In genomic region chr6:128204621-128205020, GRCh38 we compare ENCODE assay signal across 26 cellular contexts.
DNase-seq lines count a peak whose midpoint lies in the region; ATAC-seq, FAIRE-seq and TF ChIP-seq lines count a peak whose summit lies in the region.
"Had no signal": no experiment of that assay in that cellular context is flagged by ENCODE, and none has a peak within 500 bp of the region (broad histone marks: within the 10 kb centered on the region; RNA-seq: fewer than 3 reads in every experiment).

No MANE protein-coding gene starts in this region.

- peaks cover 4% of the 10 kb centered on the region for H3K36me3 Mint-ChIP-seq in astrocyte (ENCODE audit: low read depth, unreplicated experiment)

- peak overlapping the region; percentile 56 for H3K27ac Mint-ChIP-seq in astrocyte (ENCODE audit: unreplicated experiment)
- H3K27ac Mint-ChIP-seq: CD8-positive, alpha-beta memory T cell; progenitor cell of endocrine pancreas had no signal

- H3K9me3 ChIP-seq in astrocyte (ENCODE audit: insufficient read depth, low read depth, low read length) (no peaks in the 10 kb centered on the region), keratinocyte (ENCODE audit: control insufficient read depth, low read depth, low read length) (no peaks in the 10 kb centered on the region), WERI-Rb-1 (ENCODE audit: severe bottlenecking) (no peaks in the 10 kb centered on the region)
- H3K9me3 ChIP-seq: thyroid gland had no signal

- no peak overlapping the region for H3K4me3 ChIP-seq in astrocyte (ENCODE audit: insufficient read depth, low read depth, low read length)
- H3K4me3 ChIP-seq in keratinocyte (ENCODE audit: control insufficient read depth in 2 of 3, extremely low read depth in 1 of 3, insufficient read depth in 2 of 3, low read depth in 1 of 3, low read length in 3 of 3): no peak overlapping the region
- H3K4me3 ChIP-seq in WERI-Rb-1 (ENCODE audit: low read depth, low read length): no peak overlapping the region
- H3K4me3 ChIP-seq: thyroid gland had no signal

- ATAC-seq in GM19023 (IDR thresholded peaks at IDR 0.05; ENCODE audit: unreplicated experiment): no peak
- ATAC-seq: left lobe of liver had no signal

- peaks cover 26% of the 10 kb centered on the region for H3K79me2 ChIP-seq in astrocyte (ENCODE audit: insufficient read depth, low read length)
- peaks cover 22% of the 10 kb centered on the region for H3K79me2 ChIP-seq in keratinocyte (ENCODE audit: control insufficient read depth, insufficient read depth, low read length)

- H3K36me3 ChIP-seq in astrocyte (ENCODE audit: insufficient read depth, low read length) (no peaks in the 10 kb centered on the region), keratinocyte (ENCODE audit: control insufficient read depth in 2 of 2, extremely low read depth in 1 of 2, insufficient read depth in 2 of 2, low read length in 2 of 2) (no peaks in the 10 kb centered on the region), WERI-Rb-1 (no peaks in the 10 kb centered on the region)
- H3K36me3 ChIP-seq: thyroid gland had no signal

- H4K20me1 ChIP-seq in astrocyte (ENCODE audit: insufficient read depth, low read length) (peaks cover 11% of the 10 kb centered on the region), keratinocyte (ENCODE audit: control insufficient read depth, extremely low read depth, insufficient read depth, low read length) (no peaks in the 10 kb centered on the region)

- H3K9ac ChIP-seq in astrocyte (ENCODE audit: low read length) (no peak overlapping the region), keratinocyte (ENCODE audit: control insufficient read depth, extremely low read depth, insufficient read depth, low read length) (no peak overlapping the region)

- TF ChIP-seq CTCF in astrocyte (IDR thresholded peaks at IDR 0.05; ENCODE audit: insufficient read depth, low read depth, low read length) (no peak), keratinocyte (optimal IDR thresholded peaks at IDR 0.05 in 1 of 3, IDR thresholded peaks at IDR 0.05 in 1 of 3, conservative IDR thresholded peaks at IDR 0.05 in 1 of 3; ENCODE audit: extremely low read depth in 1 of 3, insufficient read depth in 2 of 3, low read length in 3 of 3) (no peak), GM10266 (IDR thresholded peaks at IDR 0.05; ENCODE audit: control insufficient read depth, insufficient read depth, low read depth, missing control alignments) (no peak), WERI-Rb-1 (IDR thresholded peaks at IDR 0.05; ENCODE audit: low read depth, low read length) (no peak)

- H3K9me1 ChIP-seq in keratinocyte (ENCODE audit: control insufficient read depth, extremely low read depth, insufficient read depth, low read length): no peaks in the 10 kb centered on the region

- no peaks in the 10 kb centered on the region for H3K27me3 Mint-ChIP-seq in astrocyte (ENCODE audit: low read depth, unreplicated experiment)
- H3K27me3 Mint-ChIP-seq: central memory CD8-positive, alpha-beta T cell; progenitor cell of endocrine pancreas had no signal

- DNase-seq in Caki2 (ENCODE audit: low read depth) (peak; percentile 55), HS-5 (ENCODE audit: low read depth) (peak; percentile 68), astrocyte (ENCODE audit: low read depth) (peak; percentile 59), keratinocyte (ENCODE audit: low read depth, low spot score) (no peak), GM10266 (ENCODE audit: extremely low spot score) (no peak), DMS114 treated with DMSO at 0.1 percent for 48 hours (lab: John Stamatoyannopoulos, UW; ENCODE audit: unreplicated experiment) (no peak), WERI-Rb-1 (no peak)
- DNase-seq: activated CD4-positive, alpha-beta T cell treated with anti-CD3 and anti-CD28 coated beads, Interleukin-2, amount 50 U/mL, for 1 hour; activated CD8-positive, alpha-beta memory T cell treated with anti-CD3 and anti-CD28 coated beads, Interleukin-2, amount 50 U/mL, for 4 hours; CD8-positive, alpha-beta memory T cell; DND-41; erythroblast; IMR-90; midbrain; MM.1S; NCI-H146; OCI-M1; SIG-M5; small intestine; stimulated activated naive CD4-positive, alpha-beta T cell treated with Interleukin-2 at 50 U/mL for 16 hours; T-helper 1 cell; thyroid gland had no signal

- no peak overlapping the region for H2AFZ ChIP-seq in astrocyte (ENCODE audit: low read depth, low read length)
- no peak overlapping the region for H2AFZ ChIP-seq in keratinocyte (ENCODE audit: control insufficient read depth, low read length)

- H3K4me2 ChIP-seq in astrocyte (ENCODE audit: low read length) (no peak overlapping the region), keratinocyte (ENCODE audit: control insufficient read depth, extremely low read depth, insufficient read depth, low read depth, low read length) (peak overlapping the region; percentile 32)

- dilution Hi-C loops in keratinocyte (cut with MboI; ENCODE audit: extremely low pct_ligation_motif_present, low sequenced_read_pairs): no loop called here

- H3K27me3 ChIP-seq in astrocyte (ENCODE audit: insufficient read depth, low read length): no peaks in the 10 kb centered on the region
- no peaks in the 10 kb centered on the region for H3K27me3 ChIP-seq in keratinocyte (ENCODE audit: control insufficient read depth, extremely low read depth, insufficient read depth, low read length)
- H3K27me3 ChIP-seq in WERI-Rb-1 (ENCODE audit: insufficient read depth, low read depth, severe bottlenecking): no peaks in the 10 kb centered on the region
- H3K27me3 ChIP-seq: thyroid gland had no signal

- in situ Hi-C loops in Caki2 (cut with HindIII; ENCODE audit: low pct_unique_long_range_greater_than_20kb, low sequenced_read_pairs): no loop called here

- no peaks in the 10 kb centered on the region for H3K9me3 Mint-ChIP-seq in astrocyte (ENCODE audit: unreplicated experiment)
- H3K9me3 Mint-ChIP-seq: CD8-positive, alpha-beta memory T cell; central memory CD8-positive, alpha-beta T cell had no signal

- H3K4me1 ChIP-seq in astrocyte (ENCODE audit: insufficient read depth, low read length): peaks cover 21% of the 10 kb centered on the region
- peaks cover 36% of the 10 kb centered on the region for H3K4me1 ChIP-seq in keratinocyte (ENCODE audit: control insufficient read depth, extremely low read depth, insufficient read depth, low read length)
- H3K4me1 ChIP-seq: thyroid gland had no signal

- H3K27ac ChIP-seq in astrocyte (ENCODE audit: low read depth, low read length): no peak overlapping the region
- no peak overlapping the region for H3K27ac ChIP-seq in keratinocyte (ENCODE audit: control insufficient read depth, insufficient read depth, low read length)
- no peak overlapping the region for H3K27ac ChIP-seq in WERI-Rb-1
- H3K27ac ChIP-seq: thyroid gland had no signal

- H3K4me3 Mint-ChIP-seq in astrocyte (ENCODE audit: unreplicated experiment): no peak overlapping the region
- H3K4me3 Mint-ChIP-seq: CD8-positive, alpha-beta memory T cell; central memory CD8-positive, alpha-beta T cell had no signal

- H3K4me1 Mint-ChIP-seq in astrocyte (ENCODE audit: low read depth, unreplicated experiment): peaks cover 47% of the 10 kb centered on the region
- H3K4me1 Mint-ChIP-seq: CD8-positive, alpha-beta memory T cell; central memory CD8-positive, alpha-beta T cell had no signal

- FAIRE-seq in astrocyte (lab: Jason Lieb, UNC): no peak
- peak; percentile 69 for FAIRE-seq in keratinocyte (lab: Jason Lieb, UNC)
- FAIRE-seq: small intestine had no signal

Comparison
In these comparisons a context has a peak if more than half of its experiments do, and no peak if none do; other contexts are left out.
1. DNase-seq: peak in Caki2 (single experiment), HS-5 (single experiment) and astrocyte (single experiment); none in keratinocyte (single experiment), GM10266 (single experiment), DMS114 treated with DMSO at 0.1 percent for 48 hours (single experiment) and WERI-Rb-1 (single experiment).